Comparison of ENCODE assay signal across 18 cellular contexts in genomic region chr1:200401708-200402107, GRCh38.
"Had no signal": no experiment of that assay in that cellular context is flagged by ENCODE, and none has a peak within 500 bp of the region (broad histone marks: within the 10 kb centered on the region; RNA-seq: fewer than 3 reads in every experiment).

No MANE protein-coding gene starts in this region.

- FAIRE-seq: frontal cortex, small intestine had no signal

- H3K36me3 ChIP-seq: breast epithelium had no signal

- H3K4me3 Mint-ChIP-seq: activated CD4-positive, alpha-beta T cell treated with anti-CD3 and anti-CD28 coated beads, Interleukin-2, amount 10 ng/mL, durations not matched to agents 24 days and 14 days; activated CD8-positive, alpha-beta T cell treated with anti-CD3 and anti-CD28 coated beads, Interleukin-2, amount 10 ng/mL, durations not matched to agents 7 days and 5 days; natural killer cell; stimulated activated naive CD8-positive, alpha-beta T cell treated with anti-CD3 and anti-CD28 coated beads, Interleukin-15, Interleukin-2, amounts not matched to agents 100 ng/mL and 50 ng/mL, for 24 hours had no signal

- H3K4me3 ChIP-seq: ascending aorta, breast epithelium, heart right ventricle, testis had no signal

- H3K27ac ChIP-seq: ascending aorta, breast epithelium, heart right ventricle, testis had no signal

- H3K9me3 Mint-ChIP-seq: activated CD4-positive, alpha-beta T cell treated with anti-CD3 and anti-CD28 coated beads, Interleukin-2, amount 10 ng/mL, durations not matched to agents 24 days and 14 days; natural killer cell; stimulated activated naive CD8-positive, alpha-beta T cell treated with anti-CD3 and anti-CD28 coated beads, Interleukin-15, Interleukin-2, amounts not matched to agents 100 ng/mL and 50 ng/mL, for 24 hours had no signal

- DNase-seq: activated CD4-positive, alpha-beta T cell treated with anti-CD3 and anti-CD28 coated beads, Interleukin-2, amount 10 ng/mL, durations not matched to agents 24 days and 14 days; activated CD4-positive, CD25-positive, alpha-beta regulatory T cell; activated CD8-positive, alpha-beta memory T cell treated with anti-CD3 and anti-CD28 coated beads, Interleukin-2, amount 50 U/mL, for 4 hours; activated CD8-positive, alpha-beta T cell treated with anti-CD3 and anti-CD28 coated beads, Interleukin-2, amount 10 ng/mL, durations not matched to agents 7 days and 5 days; activated naive CD4-positive, alpha-beta T cell treated with Interleukin-2 at 50 U/mL for 16 hours; cerebellar nuclear complex; dermis blood vessel endothelial cell; heart right ventricle; natural killer cell; nucleus accumbens; right cardiac atrium; small intestine; testis had no signal

- H3K4me1 ChIP-seq: breast epithelium, testis had no signal

- ATAC-seq: activated CD8-positive, alpha-beta T cell treated with anti-CD3 and anti-CD28 coated beads, Interleukin-2, amount 10 ng/mL, durations not matched to agents 7 days and 5 days; heart right ventricle; natural killer cell; right cardiac atrium had no signal

- H3K9me3 ChIP-seq: ascending aorta, breast epithelium, heart right ventricle, testis had no signal

- H3K27ac Mint-ChIP-seq: activated CD4-positive, alpha-beta T cell treated with anti-CD3 and anti-CD28 coated beads, Interleukin-2, amount 10 ng/mL, durations not matched to agents 24 days and 14 days; activated CD8-positive, alpha-beta T cell treated with anti-CD3 and anti-CD28 coated beads, Interleukin-2, amount 10 ng/mL, durations not matched to agents 7 days and 5 days; natural killer cell; progenitor cell of endocrine pancreas; stimulated activated naive CD8-positive, alpha-beta T cell treated with anti-CD3 and anti-CD28 coated beads, Interleukin-15, Interleukin-2, amounts not matched to agents 100 ng/mL and 50 ng/mL, for 24 hours had no signal

- H3K36me3 Mint-ChIP-seq: natural killer cell had no signal

- H3K27me3 ChIP-seq: ascending aorta, breast epithelium, heart right ventricle, testis had no signal

- H3K27me3 Mint-ChIP-seq: activated CD4-positive, alpha-beta T cell treated with anti-CD3 and anti-CD28 coated beads, Interleukin-2, amount 10 ng/mL, durations not matched to agents 24 days and 14 days; progenitor cell of endocrine pancreas; stimulated activated naive CD8-positive, alpha-beta T cell treated with anti-CD3 and anti-CD28 coated beads, Interleukin-15, Interleukin-2, amounts not matched to agents 100 ng/mL and 50 ng/mL, for 24 hours had no signal
